ENCODE assay signal across 5 cellular contexts in the genomic region with DNA sequence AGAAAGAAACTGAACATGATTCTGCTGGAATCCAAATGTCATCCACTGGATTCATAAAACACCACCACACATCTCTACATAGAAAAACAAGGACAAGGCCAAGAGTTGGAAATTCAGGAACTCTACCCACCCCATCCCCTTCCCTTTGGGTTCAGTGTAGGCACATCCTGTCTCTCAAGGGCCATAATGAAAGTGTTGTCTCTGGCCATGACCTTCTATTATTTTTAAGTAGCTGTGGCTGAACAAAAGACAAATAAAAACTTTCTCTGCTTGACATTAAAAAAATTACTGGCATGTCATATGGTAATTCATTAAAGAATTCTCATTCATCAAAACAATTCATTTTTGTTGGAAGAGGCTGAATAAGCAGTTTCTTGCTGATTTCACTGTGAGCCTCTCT.
"Had no signal": no experiment of that assay in that cellular context is flagged by ENCODE, and none has a peak within 500 bp of the region (broad histone marks: within the 10 kb centered on the region; RNA-seq: fewer than 3 reads in every experiment).

No MANE protein-coding gene starts in this region.

- H3K4me1 Mint-ChIP-seq: GM23338 had no signal

- DNase-seq: H9, HCEC 1CT, IMR-90 had no signal

- H3K9me3 Mint-ChIP-seq: GM23338 had no signal

- H3K27ac Mint-ChIP-seq: GM23338, H9 had no signal

- H3K4me3 ChIP-seq: GM23338, K562 had no signal

- ATAC-seq: GM23338, K562 had no signal

- H3K4me2 ChIP-seq: GM23338 had no signal

- H3K4me3 Mint-ChIP-seq: GM23338, H9 had no signal

- H2AFZ ChIP-seq: GM23338 had no signal
